In genomic region chr16:84887207-84887606, GRCh38 we compare ENCODE assay signal across 1 cellular context.
TF ChIP-seq lines count a peak whose summit lies in the region.

No MANE protein-coding gene starts in this region.

TF ChIP-seq in GM23338, 12 proteins besides CTCF, POLR2A, EP300 and RAD21 (continued from another document):
- TF ChIP-seq ZNF462 (CRISPR knock-in tag; IDR thresholded peaks at IDR 0.05) (no peak), EZH2phosphoT487 (IDR thresholded peaks at IDR 0.05; ENCODE audit: unreplicated experiment) (no peak), STAT1 (IDR thresholded peaks at IDR 0.05; ENCODE audit: unreplicated experiment) (no peak), POLR2AphosphoS5 (IDR thresholded peaks at IDR 0.05; ENCODE audit: low read depth) (no peak), ZNF114 (CRISPR knock-in tag; IDR thresholded peaks at IDR 0.05) (no peak), REST (IDR thresholded peaks at IDR 0.05; ENCODE audit: unreplicated experiment) (no peak), JUNB (IDR thresholded peaks at IDR 0.05; ENCODE audit: unreplicated experiment) (no peak), NANOG (IDR thresholded peaks at IDR 0.05; ENCODE audit: borderline replicate concordance) (no peak), ZNF331 (CRISPR knock-in tag; IDR thresholded peaks at IDR 0.05; ENCODE audit: low read depth) (no peak), EZH2 (IDR thresholded peaks at IDR 0.05; ENCODE audit: low read depth, unreplicated experiment) (no peak)
